ENCODE assay signal across 13 cellular contexts in genomic region chr2:6914829-6915228, GRCh38. TPM values are rescaled to one million over a fixed set of nuclear protein-coding genes. Genes with fewer than 3 reads are reported as not detected.
DNase-seq lines count a peak whose midpoint lies in the region; ATAC-seq, FAIRE-seq and TF ChIP-seq lines count a peak whose summit lies in the region.
"Had no signal": no experiment of that assay in that cellular context is flagged by ENCODE, and none has a peak within 500 bp of the region (broad histone marks: within the 10 kb centered on the region; RNA-seq: fewer than 3 reads in every experiment).

No MANE protein-coding gene starts in this region.

- peaks cover 14% of the 10 kb centered on the region for H3K27me3 Mint-ChIP-seq in activated T-helper 1 cell treated with anti-CD3 and anti-CD28 coated beads, Interleukin-12 subunit alpha, Interleukin-12 subunit beta, Interleukin-2, Interleukin-4 antibody, amounts not matched to agents 30 ng/mL and 10 ng/mL and 1 ng/mL, durations not matched to agents 14 hours and 24 hours and 36 hours (ENCODE audit: insufficient read depth)

- peaks cover 67% of the 10 kb centered on the region for H3K4me1 Mint-ChIP-seq in activated T-helper 1 cell treated with anti-CD3 and anti-CD28 coated beads, Interleukin-12 subunit alpha, Interleukin-12 subunit beta, Interleukin-2, Interleukin-4 antibody, amounts not matched to agents 30 ng/mL and 10 ng/mL and 1 ng/mL, durations not matched to agents 14 hours and 24 hours and 36 hours (ENCODE audit: low read depth)

- no peak overlapping the region for H3K4me3 ChIP-seq in foreskin fibroblast (ENCODE audit: low read depth in 1 of 2, low read length in 2 of 2)
- H3K4me3 ChIP-seq: BLaER1 had no signal

- no peak for FAIRE-seq in GM19239 (lab: Jason Lieb, UNC)
- FAIRE-seq: endometrium had no signal

- TF ChIP-seq CTCF in foreskin fibroblast (IDR thresholded peaks at IDR 0.05; ENCODE audit: low read depth, low read length) = no peak

- H3K36me3 Mint-ChIP-seq in activated T-helper 1 cell treated with anti-CD3 and anti-CD28 coated beads, Interleukin-12 subunit alpha, Interleukin-12 subunit beta, Interleukin-2, Interleukin-4 antibody, amounts not matched to agents 30 ng/mL and 10 ng/mL and 1 ng/mL, durations not matched to agents 14 hours and 24 hours and 36 hours (ENCODE audit: low read depth) = peaks cover 13% of the 10 kb centered on the region

- intact Hi-C loops in activated T-helper 1 cell treated with anti-CD3 and anti-CD28 coated beads, Interleukin-12 subunit alpha, Interleukin-12 subunit beta, Interleukin-2, Interleukin-4 antibody, amounts not matched to agents 30 ng/mL and 10 ng/mL and 1 ng/mL, durations not matched to agents 14 hours and 24 hours and 36 hours (cut with micrococcal nuclease) = no loop called here

- no peak for ATAC-seq in GM18520 (IDR thresholded peaks at IDR 0.05; ENCODE audit: unreplicated experiment)

- no peaks in the 10 kb centered on the region for H3K9me3 Mint-ChIP-seq in activated T-helper 1 cell treated with anti-CD3 and anti-CD28 coated beads, Interleukin-12 subunit alpha, Interleukin-12 subunit beta, Interleukin-2, Interleukin-4 antibody, amounts not matched to agents 30 ng/mL and 10 ng/mL and 1 ng/mL, durations not matched to agents 14 hours and 24 hours and 36 hours

- DNase-seq in A172 (ENCODE audit: low spot score) = peak; percentile 78
- DNase-seq in HT1080 (ENCODE audit: low read depth) = peak; percentile 88
- DNase-seq in activated T-helper 1 cell treated with anti-CD3 and anti-CD28 coated beads, Interleukin-12 subunit alpha, Interleukin-12 subunit beta, Interleukin-2, Interleukin-4 antibody, amounts not matched to agents 30 ng/mL and 10 ng/mL and 1 ng/mL, durations not matched to agents 14 hours and 24 hours and 36 hours (ENCODE audit: low spot score) = no peak
- DNase-seq in foreskin fibroblast = peak; percentile 24 to 38
- no peak for DNase-seq in GM19239 (ENCODE audit: insufficient read length, low spot score)
- DNase-seq in 8988T = no peak
- no peak for DNase-seq in NCI-H82 treated with DMSO at 0.1 percent for 48 hours (lab: John Stamatoyannopoulos, UW; ENCODE audit: unreplicated experiment)
- DNase-seq: NCI-H2081, posterior cingulate gyrus, SIG-M5 had no signal

- peak overlapping the region; percentile 46 for H3K4me3 Mint-ChIP-seq in activated T-helper 1 cell treated with anti-CD3 and anti-CD28 coated beads, Interleukin-12 subunit alpha, Interleukin-12 subunit beta, Interleukin-2, Interleukin-4 antibody, amounts not matched to agents 30 ng/mL and 10 ng/mL and 1 ng/mL, durations not matched to agents 14 hours and 24 hours and 36 hours

- H3K27ac Mint-ChIP-seq in activated T-helper 1 cell treated with anti-CD3 and anti-CD28 coated beads, Interleukin-12 subunit alpha, Interleukin-12 subunit beta, Interleukin-2, Interleukin-4 antibody, amounts not matched to agents 30 ng/mL and 10 ng/mL and 1 ng/mL, durations not matched to agents 14 hours and 24 hours and 36 hours = peak overlapping the region; percentile 59

RNA-seq across cellular contexts. Expression of gene RNF144A, which starts 2.4 kb away (rescaled TPM):
- total RNA-seq in A172 (2014; rRNA removed; shearing (Covaris generic)) = 11.4 and 12.3 TPM in 2 replicates
- 30.0 and 30.3 TPM in 2 replicates for total RNA-seq in HT1080 (2014; rRNA removed; shearing (Covaris generic))
- polyA plus RNA-seq in HT1080 (2015; cell fraction: cytosol; rRNA removed) = 17.2 and 22.7 TPM in 2 replicates
- polyA plus RNA-seq in HT1080 (2015; cell fraction: nucleus; rRNA removed) = 17.2 and 21.5 TPM in 2 replicates
- 14.4 and 16.6 TPM in 2 replicates for total RNA-seq in activated T-helper 1 cell treated with anti-CD3 and anti-CD28 coated beads, Interleukin-12 subunit alpha, Interleukin-12 subunit beta, Interleukin-2, Interleukin-4 antibody, amounts not matched to agents 30 ng/mL and 10 ng/mL and 1 ng/mL, durations not matched to agents 14 hours and 24 hours and 36 hours

RNA-seq across cellular contexts. Expression of gene RSAD2, which starts 37.3 kb away (rescaled TPM):
- 2.8 and 3.5 TPM in 2 replicates for total RNA-seq in A172 (2014; rRNA removed; shearing (Covaris generic))
- not detected in 2 replicates for total RNA-seq in HT1080 (2014; rRNA removed; shearing (Covaris generic))
- polyA plus RNA-seq in HT1080 (2015; cell fraction: cytosol; rRNA removed) = 0.08 and 0.16 TPM in 2 replicates
- 0.05 and 0.08 TPM in 2 replicates for polyA plus RNA-seq in HT1080 (2015; cell fraction: nucleus; rRNA removed)
- total RNA-seq in activated T-helper 1 cell treated with anti-CD3 and anti-CD28 coated beads, Interleukin-12 subunit alpha, Interleukin-12 subunit beta, Interleukin-2, Interleukin-4 antibody, amounts not matched to agents 30 ng/mL and 10 ng/mL and 1 ng/mL, durations not matched to agents 14 hours and 24 hours and 36 hours = 2.2 and 2.4 TPM in 2 replicates

RNA-seq across cellular contexts. Expression of gene CMPK2, which starts 49.1 kb away (rescaled TPM):
- total RNA-seq in A172 (2014; rRNA removed; shearing (Covaris generic)) = 11.4 and 12.7 TPM in 2 replicates
- total RNA-seq in HT1080 (2014; rRNA removed; shearing (Covaris generic)) = 2.7 and 6.0 TPM in 2 replicates
- polyA plus RNA-seq in HT1080 (2015; cell fraction: cytosol; rRNA removed) = 2.1 and 2.2 TPM in 2 replicates
- 1.2 and 1.6 TPM in 2 replicates for polyA plus RNA-seq in HT1080 (2015; cell fraction: nucleus; rRNA removed)
- total RNA-seq in activated T-helper 1 cell treated with anti-CD3 and anti-CD28 coated beads, Interleukin-12 subunit alpha, Interleukin-12 subunit beta, Interleukin-2, Interleukin-4 antibody, amounts not matched to agents 30 ng/mL and 10 ng/mL and 1 ng/mL, durations not matched to agents 14 hours and 24 hours and 36 hours = 4.1 and 7.4 TPM in 2 replicates

Comparison
In these comparisons a context has a peak if more than half of its experiments do, and no peak if none do; other contexts are left out.
1. DNase-seq: peak in A172 (single experiment), HT1080 (single experiment) and foreskin fibroblast (2 of 2); none in activated T-helper 1 cell treated with anti-CD3 and anti-CD28 coated beads, Interleukin-12 subunit alpha, Interleukin-12 subunit beta, Interleukin-2, Interleukin-4 antibody, amounts not matched to agents 30 ng/mL and 10 ng/mL and 1 ng/mL, durations not matched to agents 14 hours and 24 hours and 36 hours (single experiment), GM19239 (single experiment), 8988T (single experiment) and NCI-H82 treated with DMSO at 0.1 percent for 48 hours (single experiment).